8 cellular contexts compared by ENCODE assay signal in the genomic region with DNA sequence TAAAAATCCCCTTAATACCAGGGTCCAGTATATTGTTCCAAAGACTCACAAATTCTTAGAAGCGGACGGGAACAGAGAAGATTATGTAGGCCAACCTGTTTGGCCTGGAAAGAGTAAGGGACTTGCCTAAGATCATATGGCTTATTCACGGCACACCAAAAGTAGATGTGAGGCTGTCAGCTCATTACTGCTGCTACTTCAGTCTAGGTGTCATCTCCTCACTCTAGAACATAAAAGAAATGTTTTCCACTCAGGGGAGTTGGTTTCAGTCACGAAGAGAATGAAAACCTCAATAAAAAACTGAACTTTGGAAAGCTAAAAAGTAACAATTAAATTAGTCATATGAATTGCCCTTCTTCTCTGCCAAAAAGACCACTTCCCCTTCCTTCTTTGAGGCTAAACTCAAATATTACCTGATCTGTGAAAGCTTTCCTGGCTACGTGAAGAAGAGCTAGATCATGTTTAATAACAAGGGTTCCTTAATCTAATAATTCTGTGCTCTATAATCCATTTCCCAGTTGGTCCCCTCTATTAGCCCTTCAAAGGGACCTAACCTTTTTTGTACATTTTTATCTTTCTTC. TPM values are rescaled to one million over a fixed set of nuclear protein-coding genes. Genes with fewer than 3 reads are reported as not detected.
DNase-seq lines count a peak whose midpoint lies in the region; ATAC-seq lines count a peak whose summit lies in the region.

No MANE protein-coding gene starts in this region.

- ATAC-seq in GM21447 (IDR thresholded peaks at IDR 0.05; ENCODE audit: unreplicated experiment): peak; percentile 10
- peak; percentile 19 to 29 for ATAC-seq in naive B cell (ENCODE audit: low read depth in 2 of 2)

- peaks cover 0 to 21% (median 5%) of the 10 kb centered on the region in 3 donors for H3K27me3 Mint-ChIP-seq in naive B cell

- peak overlapping the region in 5 of 6 donors; percentile 50 to 91 (median 67) for H3K27ac Mint-ChIP-seq in naive B cell

- peaks cover 20 to 23% (median 20%) of the 10 kb centered on the region in 3 donors for H3K4me1 Mint-ChIP-seq in naive B cell

- H3K27me3 ChIP-seq in MG63: no peaks in the 10 kb centered on the region

- no peaks in the 10 kb centered on the region for H3K36me3 ChIP-seq in MG63

- H3K36me3 Mint-ChIP-seq in naive B cell: no peaks in the 10 kb centered on the region

- H3K4me3 ChIP-seq in MG63: peak overlapping the region; percentile 76

- DNase-seq in DMS53 treated with DMSO at 0.1 percent for 48 hours (lab: John Stamatoyannopoulos, UW; ENCODE audit: unreplicated experiment): peak; percentile 0
- DNase-seq in MG63: no peak
- DNase-seq in cerebellum (ENCODE audit: low spot score): peak; percentile 4
- DNase-seq in naive B cell: no peak
- DNase-seq in NCI-H2029 treated with DMSO at 0.1 percent for 48 hours (lab: John Stamatoyannopoulos, UW): no peak
- DNase-seq in kidney glomerular epithelial cell (lab: John Stamatoyannopoulos, UW): no peak
- DNase-seq in KBM-7: no peak

- H3K4me3 Mint-ChIP-seq in naive B cell: peak overlapping the region; percentile 80 to 94 (median 92)

- no peaks in the 10 kb centered on the region for H3K9me3 ChIP-seq in MG63

- no peaks in the 10 kb centered on the region for H3K9me3 Mint-ChIP-seq in naive B cell

- in situ Hi-C loops in KBM-7 (cut with MboI; ENCODE audit: low pct_unique_long_range_greater_than_20kb, low sequenced_read_pairs): no loop called here

RNA-seq across cellular contexts. Expression of a gene that starts 0.7 kb away (rescaled TPM):
- 0.22 and 1.4 TPM in 2 replicates for total RNA-seq in MG63 (2014; rRNA removed; shearing (Covaris generic); ENCODE audit: low replicate concordance)
- 29.8 TPM for total RNA-seq in cerebellum
- 1 to 10 TPM; 1.5 to 5.1 (median 2.7) TPM for polyA plus RNA-seq in naive B cell (ENCODE audit: low read depth in 6 of 6)

RNA-seq across cellular contexts. Expression of a gene that starts 13.2 kb away (rescaled TPM):
- total RNA-seq in MG63 (2014; rRNA removed; shearing (Covaris generic); ENCODE audit: low replicate concordance): 0.20 TPM in 1 of 2 replicates, not detected in the other
- 1.5 TPM for total RNA-seq in cerebellum
- polyA plus RNA-seq in naive B cell (ENCODE audit: low read depth in 6 of 6): not detected

Comparison
In these comparisons a context has a peak if more than half of its experiments do, and no peak if none do; other contexts are left out.
1. DNase-seq: peak in DMS53 treated with DMSO at 0.1 percent for 48 hours (single experiment) and cerebellum (single experiment); none in MG63 (single experiment), naive B cell (single experiment), NCI-H2029 treated with DMSO at 0.1 percent for 48 hours (single experiment), kidney glomerular epithelial cell (single experiment) and KBM-7 (single experiment).
2. RNA of a gene that starts 0.7 kb away (total RNA-seq): 29.8 TPM in cerebellum (single experiment); 0.22 to 1.4 TPM in MG63; every median in the first group is over 10 times any median in the second.